ENCODE assay signal across 27 cellular contexts in the genomic region with DNA sequence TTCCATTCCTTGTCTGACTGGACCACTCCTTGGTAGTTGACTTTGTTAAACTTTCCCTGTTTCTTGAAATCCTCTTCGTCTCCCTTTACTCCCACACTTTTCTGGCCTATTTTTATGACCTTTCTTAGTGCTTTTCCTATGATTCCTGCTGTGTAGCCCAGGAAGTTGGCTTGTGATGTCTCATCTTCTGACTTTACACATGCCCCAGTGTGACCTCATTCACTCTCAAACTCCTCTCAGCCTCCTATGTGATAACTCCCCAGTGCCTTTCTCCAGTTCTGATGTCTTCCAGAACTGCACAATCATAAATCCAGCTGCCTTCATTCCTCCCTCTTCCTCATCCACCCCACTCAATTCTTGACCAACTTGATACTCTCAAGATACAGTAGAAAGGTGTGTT.
A peak's percentile ranks its signal among the peaks of the same experiment; 100 is the strongest.
DNase-seq lines count a peak whose midpoint lies in the region; ATAC-seq and TF ChIP-seq lines count a peak whose summit lies in the region.
"Had no signal": no experiment of that assay in that cellular context is flagged by ENCODE, and none has a peak within 500 bp of the region (broad histone marks: within the 10 kb centered on the region; RNA-seq: fewer than 3 reads in every experiment).

No MANE protein-coding gene starts in this region.

- peak overlapping the region; percentile 17 to 58 (median 40) for H3K27ac Mint-ChIP-seq in nephron
- H3K27ac Mint-ChIP-seq in CD4-positive, alpha-beta T cell = no peak overlapping the region
- H3K27ac Mint-ChIP-seq: activated CD8-positive, alpha-beta T cell treated with anti-CD3 and anti-CD28 coated beads, Interleukin-2, amount 10 ng/mL, durations not matched to agents 7 days and 5 days; activated naive CD8-positive, alpha-beta T cell; activated T-cell treated with anti-CD3 and anti-CD28 coated beads, Interleukin-2, amount 50 U/mL, for 72 hours had no signal

- H3K4me2 ChIP-seq in PC-3 (ENCODE audit: low read length) = no peak overlapping the region
- H3K4me2 ChIP-seq: PC-9 had no signal

- CTCF ChIA-PET in PC-3 (lab: Charles Lee) = no interaction called here
- CTCF ChIA-PET in CD4-positive, alpha-beta T cell (lab: Charles Lee) = no interaction called here

- no peaks in the 10 kb centered on the region for H3K9me3 ChIP-seq in PC-3 (ENCODE audit: low read length)
- no peaks in the 10 kb centered on the region for H3K9me3 ChIP-seq in Peyer's patch
- no peaks in the 10 kb centered on the region for H3K9me3 ChIP-seq in CD4-positive, alpha-beta T cell (ENCODE audit: control insufficient read depth, low read length)
- H3K9me3 ChIP-seq: left lung, MG63, mucosa of descending colon, vagina had no signal

- H3K4me3 Mint-ChIP-seq in nephron = no peak overlapping the region
- H3K4me3 Mint-ChIP-seq in CD4-positive, alpha-beta T cell = no peak overlapping the region
- H3K4me3 Mint-ChIP-seq: activated CD8-positive, alpha-beta T cell treated with anti-CD3 and anti-CD28 coated beads, Interleukin-2, amount 10 ng/mL, durations not matched to agents 7 days and 5 days; activated naive CD8-positive, alpha-beta T cell; activated T-cell treated with anti-CD3 and anti-CD28 coated beads, Interleukin-2, amount 50 U/mL, for 72 hours; brain had no signal

- H3K9ac ChIP-seq in PC-3 (ENCODE audit: low read length) = no peak overlapping the region

- H4K20me1 ChIP-seq in PC-3 (ENCODE audit: low read length) = no peaks in the 10 kb centered on the region

- H3K4me1 ChIP-seq in PC-3 (ENCODE audit: insufficient read depth, low read length) = no peaks in the 10 kb centered on the region
- no peaks in the 10 kb centered on the region for H3K4me1 ChIP-seq in Peyer's patch
- H3K4me1 ChIP-seq: left lung, vagina had no signal

- H3K27me3 Mint-ChIP-seq in nephron (ENCODE audit: low read depth) = peaks cover 4% of the 10 kb centered on the region
- H3K27me3 Mint-ChIP-seq in CD4-positive, alpha-beta T cell = peaks cover 4% of the 10 kb centered on the region
- H3K27me3 Mint-ChIP-seq: brain had no signal

- no peak for TF ChIP-seq POLR2A in Peyer's patch (IDR thresholded peaks at IDR 0.05)

- H3K4me1 Mint-ChIP-seq in nephron = peaks cover 6% of the 10 kb centered on the region
- no peaks in the 10 kb centered on the region for H3K4me1 Mint-ChIP-seq in CD4-positive, alpha-beta T cell (ENCODE audit: low read depth)
- H3K4me1 Mint-ChIP-seq: brain had no signal

- no peaks in the 10 kb centered on the region for H3K79me2 ChIP-seq in PC-3 (ENCODE audit: low read length)

- H3K4me3 ChIP-seq in AG09309 (ENCODE audit: control insufficient read depth, low read depth, low read length) = no peak overlapping the region
- H3K4me3 ChIP-seq in epithelial cell of esophagus (ENCODE audit: low read length) = no peak overlapping the region
- H3K4me3 ChIP-seq in PC-3 (ENCODE audit: low read length) = no peak overlapping the region
- no peak overlapping the region for H3K4me3 ChIP-seq in Peyer's patch
- H3K4me3 ChIP-seq: left lung, MG63, mucosa of descending colon, PC-9, vagina had no signal

- intact Hi-C loops in PC-3 (cut with micrococcal nuclease) = no loop called here
- intact Hi-C loops in CD4-positive, alpha-beta T cell (cut with DNase I, micrococcal nuclease) = no loop called here

- H3K9me2 ChIP-seq in PC-3 (replicated peaks; ENCODE audit: low read length) = no peaks in the 10 kb centered on the region

- H3K36me3 Mint-ChIP-seq in nephron (ENCODE audit: low read depth) = no peaks in the 10 kb centered on the region
- H3K36me3 Mint-ChIP-seq in CD4-positive, alpha-beta T cell (ENCODE audit: low read depth) = no peaks in the 10 kb centered on the region
- H3K36me3 Mint-ChIP-seq: activated naive CD8-positive, alpha-beta T cell had no signal

- no peaks in the 10 kb centered on the region for H3K9me3 Mint-ChIP-seq in nephron
- H3K9me3 Mint-ChIP-seq in CD4-positive, alpha-beta T cell = no peaks in the 10 kb centered on the region
- H3K9me3 Mint-ChIP-seq: activated T-cell treated with anti-CD3 and anti-CD28 coated beads, Interleukin-2, amount 50 U/mL, for 72 hours had no signal

- no peaks in the 10 kb centered on the region for H3K36me3 ChIP-seq in PC-3 (ENCODE audit: low read depth, low read length)
- H3K36me3 ChIP-seq in Peyer's patch = no peaks in the 10 kb centered on the region
- H3K36me3 ChIP-seq: left lung, MG63, vagina had no signal

- no peak overlapping the region for H2AFZ ChIP-seq in PC-3 (ENCODE audit: low read length)
- H2AFZ ChIP-seq: PC-9 had no signal

- ATAC-seq in PC-3 = no peak
- no peak for ATAC-seq in GM19455 (IDR thresholded peaks at IDR 0.05; ENCODE audit: unreplicated experiment)
- ATAC-seq in CD4-positive, alpha-beta T cell (ENCODE audit: poor library complexity) = no peak
- ATAC-seq: activated CD8-positive, alpha-beta T cell treated with anti-CD3 and anti-CD28 coated beads, Interleukin-2, amount 10 ng/mL, durations not matched to agents 7 days and 5 days; activated T-cell treated with anti-CD3 and anti-CD28 coated beads, Interleukin-2, amount 50 U/mL, for 72 hours; left lung; mucosa of descending colon had no signal

- no peaks in the 10 kb centered on the region for H3F3A ChIP-seq in PC-3 (ENCODE audit: low read length, unreplicated experiment)

- POLR2A ChIA-PET in PC-3 (lab: Charles Lee; ENCODE audit: unreplicated experiment) = no interaction called here
- POLR2A ChIA-PET in CD4-positive, alpha-beta T cell (lab: Charles Lee) = no interaction called here

- no peak for TF ChIP-seq CTCF in AG09309 (IDR thresholded peaks at IDR 0.05; ENCODE audit: control insufficient read depth, insufficient read depth, low read depth, low read length, missing control alignments)
- TF ChIP-seq CTCF in epithelial cell of esophagus (IDR thresholded peaks at IDR 0.05; ENCODE audit: insufficient read depth, low read depth, low read length, missing control alignments) = no peak
- no peak for TF ChIP-seq CTCF in nephron (IDR thresholded peaks at IDR 0.05; ENCODE audit: unreplicated experiment in 3 of 3)
- no peak for TF ChIP-seq CTCF in PC-3 (conservative IDR thresholded peaks at IDR 0.05; ENCODE audit: low read depth, low read length)
- no peak for TF ChIP-seq CTCF in Peyer's patch (IDR thresholded peaks at IDR 0.05)
- no peak for TF ChIP-seq CTCF in CD4-positive, alpha-beta T cell (IDR thresholded peaks at IDR 0.05)

- H3K27me3 ChIP-seq in PC-3 (ENCODE audit: low read length) (peaks cover 28% of the 10 kb centered on the region; the same call in 1 of the 2 replicates), Peyer's patch (no peaks in the 10 kb centered on the region)
- no peaks in the 10 kb centered on the region for H3K27me3 ChIP-seq in CD4-positive, alpha-beta T cell (ENCODE audit: control insufficient read depth, insufficient read depth, low read length)
- H3K27me3 ChIP-seq: left lung, MG63, vagina had no signal

- peak; percentile 10 for DNase-seq in AG09309 (ENCODE audit: low read depth)
- DNase-seq in HS-5 (ENCODE audit: low read depth) = peak; percentile 40
- peak; percentile 36 for DNase-seq in epithelial cell of esophagus (ENCODE audit: low read depth)
- no peak for DNase-seq in PC-3
- no peak for DNase-seq in Peyer's patch
- DNase-seq in CD4-positive, alpha-beta T cell = no peak
- DNase-seq: activated CD8-positive, alpha-beta T cell treated with anti-CD3 and anti-CD28 coated beads, Interleukin-2, amount 10 ng/mL, durations not matched to agents 7 days and 5 days; activated T-cell treated with anti-CD3 and anti-CD28 coated beads, Interleukin-2, amount 50 U/mL, for 72 hours; cortex of kidney; DMS79; glutamatergic neuron; left lung; MG63; mucosa of descending colon; NCI-H1436 treated with DMSO at 0.1 percent for 48 hours; NCI-H2171; NCI-H748 treated with DMSO at 0.1 percent for 48 hours; PC-9; retina; stimulated activated CD4-positive, alpha-beta T cell treated with anti-CD3 and anti-CD28 coated beads, Interleukin-12 subunit alpha, Interleukin-12 subunit beta, amount 100 ng/mL, for 4 hours; stimulated activated CD8-positive, alpha-beta memory T cell treated with anti-CD3 and anti-CD28 coated beads, Interleukin-4, amount 100 ng/mL, for 48 hours; T1000 had no signal

- H3K27ac ChIP-seq in PC-3 (ENCODE audit: low read length) (no peak overlapping the region), Peyer's patch (no peak overlapping the region)
- H3K27ac ChIP-seq in CD4-positive, alpha-beta T cell (ENCODE audit: low read depth, low read length) = no peak overlapping the region
- H3K27ac ChIP-seq: left lung, PC-9, vagina had no signal

- no TSS peak for BruUV-seq in PC-3 (replicated peaks; lab: Mats Ljungman, UMichigan)

Comparison
In these comparisons a context has a peak if more than half of its experiments do, and no peak if none do; other contexts are left out.
1. DNase-seq: peak in AG09309 (single experiment), HS-5 (single experiment) and epithelial cell of esophagus (single experiment); none in PC-3 (single experiment), Peyer's patch (0 of 3) and CD4-positive, alpha-beta T cell (0 of 10).